Comparison of ENCODE assay signal across 30 cellular contexts in the genomic region with DNA sequence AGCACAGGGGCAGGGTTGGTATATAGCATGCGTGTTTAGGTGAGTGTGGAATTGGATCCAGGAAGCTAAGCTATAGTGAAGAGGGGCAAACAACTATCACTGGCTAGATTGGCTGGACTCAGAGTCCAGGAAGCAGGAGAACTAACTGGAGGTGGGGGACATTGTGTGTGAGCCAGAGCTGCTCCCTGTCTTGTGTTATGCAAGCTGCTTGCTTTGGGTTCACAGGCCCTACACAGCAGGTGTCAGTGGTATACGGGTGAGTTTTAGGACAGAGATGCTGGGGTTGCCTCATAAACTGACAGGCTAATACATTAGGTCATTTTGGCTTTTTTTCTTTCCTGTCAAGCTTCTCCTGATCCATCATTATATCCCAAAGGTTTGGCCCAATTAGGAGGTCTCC.
"Had no signal": no experiment of that assay in that cellular context is flagged by ENCODE, and none has a peak within 500 bp of the region (broad histone marks: within the 10 kb centered on the region; RNA-seq: fewer than 3 reads in every experiment).

No MANE protein-coding gene starts in this region.

- H3K4me3 ChIP-seq: esophagus squamous epithelium, heart right ventricle, lower lobe of right lung, ovary, psoas muscle, smooth muscle cell, testis, tibial artery had no signal

- H3K27me3 ChIP-seq: esophagus squamous epithelium, heart right ventricle, ovary, testis, tibial artery had no signal

- DNase-seq: cortex of kidney; effector memory CD8-positive, alpha-beta T cell; erythroblast; esophagus squamous epithelium; foreskin melanocyte; glutamatergic neuron; heart right ventricle; hippocampal formation; immature natural killer cell; islet precursor cell; kidney glomerular epithelial cell; left colon; left ventricle myocardium superior; lower lobe of right lung; naive thymus-derived CD8-positive, alpha-beta T cell; nephron progenitor cell; occipital lobe; ovary; posterior cingulate gyrus; psoas muscle; stimulated activated CD4-positive, alpha-beta T cell treated with anti-CD3 and anti-CD28 coated beads, Interleukin-12 subunit alpha, Interleukin-12 subunit beta, amount 100 ng/mL, for 4 hours; stimulated activated CD4-positive, alpha-beta T cell treated with anti-CD3 and anti-CD28 coated beads, Interleukin-1b, Interleukin-23, amount 100 ng/mL, for 48 hours; stimulated activated CD4-positive, alpha-beta T cell treated with anti-CD3 and anti-CD28 coated beads, Interleukin-4, amount 100 ng/mL, for 1 hour; stimulated activated CD8-positive, alpha-beta memory T cell treated with anti-CD3 and anti-CD28 coated beads, Interleukin-4, amount 100 ng/mL, for 48 hours; stimulated activated naive CD8-positive, alpha-beta T cell treated with anti-CD3 and anti-CD28 coated beads, Interleukin-15, Interleukin-2, amounts not matched to agents 100 U/mL and 50 U/mL, for 24 hours; substantia nigra; testis; tibial artery had no signal

- H3K4me1 ChIP-seq: esophagus squamous epithelium, heart right ventricle, lower lobe of right lung, psoas muscle, testis, tibial artery had no signal

- H3K36me3 ChIP-seq: esophagus squamous epithelium, heart right ventricle, lower lobe of right lung, ovary, tibial artery had no signal

- H3K27ac ChIP-seq: esophagus squamous epithelium, heart right ventricle, lower lobe of right lung, ovary, psoas muscle, testis, tibial artery had no signal

- ATAC-seq: effector memory CD8-positive, alpha-beta T cell; heart right ventricle; left colon; left ventricle myocardium superior; naive thymus-derived CD8-positive, alpha-beta T cell; psoas muscle; sciatic nerve; stimulated activated naive CD8-positive, alpha-beta T cell treated with anti-CD3 and anti-CD28 coated beads, Interleukin-15, Interleukin-2, amounts not matched to agents 100 U/mL and 50 U/mL, for 24 hours had no signal

- H3K9me3 ChIP-seq: esophagus squamous epithelium, lower lobe of right lung, ovary, psoas muscle, testis, tibial artery had no signal

- H3K4me2 ChIP-seq: smooth muscle cell had no signal
